Comparison of ENCODE assay signal across 1 cellular context in the genomic region with DNA sequence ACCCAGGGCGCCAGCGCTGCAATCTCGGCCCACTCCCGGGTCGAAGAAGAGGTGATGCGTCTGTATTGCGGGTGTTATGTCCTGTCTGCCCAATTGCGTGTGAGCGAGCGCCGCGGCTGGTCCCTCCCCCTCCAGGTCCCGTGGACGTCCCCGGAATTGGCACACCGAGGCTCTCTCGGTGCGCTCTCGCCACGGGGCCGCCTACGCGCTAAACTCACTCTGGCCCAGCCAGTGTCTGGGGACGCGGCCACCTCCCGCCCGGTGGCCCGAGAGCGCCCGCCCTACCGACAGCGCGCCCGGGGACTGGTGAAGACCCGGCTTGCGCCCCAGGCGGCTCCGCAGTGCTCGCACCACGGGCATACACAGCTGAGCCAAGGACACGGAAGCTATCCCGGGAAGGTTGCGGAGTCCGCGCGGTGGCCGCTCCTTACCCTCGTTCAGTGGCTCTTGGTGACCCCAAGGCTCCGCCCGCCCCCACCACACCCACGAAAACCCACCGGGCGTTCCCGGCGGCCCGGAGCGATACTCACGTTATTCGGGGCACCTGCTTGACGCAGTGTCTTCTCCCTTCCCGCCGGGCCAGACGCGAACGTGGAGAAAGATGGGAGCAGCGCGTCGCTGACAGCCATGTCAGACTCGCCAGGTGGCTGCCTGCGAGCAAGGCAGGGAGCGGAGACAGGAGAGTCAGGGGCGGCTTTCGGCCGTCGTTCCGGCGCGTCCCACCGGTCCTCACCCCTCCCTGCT.
TF ChIP-seq lines count a peak whose summit lies in the region.

No MANE protein-coding gene starts in this region.

TF ChIP-seq in H1, 55 proteins besides CTCF, POLR2A, EP300 and RAD21:
- TF ChIP-seq EGR1 (IDR thresholded peaks at IDR 0.05; ENCODE audit: borderline replicate concordance, low read depth, low read length) = no peak
- 0 out of 4 replicates have a peak, but pooled peaks of 1 of the 2 experiments have one; percentile 20 for TF ChIP-seq HDAC2 (IDR thresholded peaks at IDR 0.05; ENCODE audit: borderline replicate concordance in 1 of 2, low read depth in 2 of 2, low read length in 2 of 2)
- peak in 1 of 2 experiments; percentile 64; a peak in 1 of 4 replicates for TF ChIP-seq SIN3A (conservative IDR thresholded peaks at IDR 0.05 in 1 of 2, IDR thresholded peaks at IDR 0.05 in 1 of 2; ENCODE audit: low read depth in 1 of 2, low read length in 2 of 2)
- no peak for TF ChIP-seq TCF12 (IDR thresholded peaks at IDR 0.05; ENCODE audit: low read depth, low read length)
- peak; percentile 30 for TF ChIP-seq KDM4A (IDR thresholded peaks at IDR 0.05; ENCODE audit: low read depth, low read length, severe bottlenecking)
- TF ChIP-seq RNF2 (IDR thresholded peaks at IDR 0.05; ENCODE audit: borderline replicate concordance, low read depth, low read length, missing control alignments, poor library complexity, severe bottlenecking) = peak; percentile 69
- TF ChIP-seq EZH2 (IDR thresholded peaks at IDR 0.05; ENCODE audit: low read depth, low read length, severe bottlenecking) = peak; percentile 95
- TF ChIP-seq GTF2F1 (IDR thresholded peaks at IDR 0.05; ENCODE audit: borderline replicate concordance, low read depth, low read length) = no peak
- TF ChIP-seq SUZ12 (IDR thresholded peaks at IDR 0.05; ENCODE audit: low read length) = peak; percentile 97
- TF ChIP-seq, protein P1, sequence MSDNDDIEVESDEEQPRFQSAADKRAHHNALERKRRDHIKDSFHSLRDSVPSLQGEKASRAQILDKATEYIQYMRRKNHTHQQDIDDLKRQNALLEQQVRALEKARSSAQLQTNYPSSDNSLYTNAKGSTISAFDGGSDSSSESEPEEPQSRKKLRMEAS (IDR thresholded peaks at IDR 0.05) = peak; percentile 75
